ENCODE assay signal across 1 cellular context in the genomic region with DNA sequence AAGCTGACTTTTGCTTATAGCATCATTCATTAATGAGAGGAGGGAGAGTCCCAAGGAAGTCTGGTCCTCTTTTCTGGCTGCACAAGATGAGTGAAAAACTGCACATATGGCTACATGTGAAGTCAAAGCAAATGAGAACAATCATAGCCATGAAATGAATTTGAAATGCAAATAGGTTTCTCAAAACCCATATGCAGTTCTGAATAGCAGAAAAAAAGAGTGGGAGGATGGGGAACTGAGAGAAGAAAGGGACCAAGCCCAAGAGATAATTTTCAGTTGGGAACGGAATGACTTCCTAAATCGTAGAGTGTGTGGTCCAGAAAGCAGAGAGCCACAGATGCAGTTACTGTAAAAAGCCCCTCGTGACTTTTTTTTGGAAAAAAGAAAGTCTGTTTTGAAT.
TF ChIP-seq lines count a peak whose summit lies in the region.

No MANE protein-coding gene starts in this region.

TF ChIP-seq in GM23338, 12 proteins besides CTCF, POLR2A, EP300 and RAD21 (continued from another document):
- TF ChIP-seq, protein P1, sequence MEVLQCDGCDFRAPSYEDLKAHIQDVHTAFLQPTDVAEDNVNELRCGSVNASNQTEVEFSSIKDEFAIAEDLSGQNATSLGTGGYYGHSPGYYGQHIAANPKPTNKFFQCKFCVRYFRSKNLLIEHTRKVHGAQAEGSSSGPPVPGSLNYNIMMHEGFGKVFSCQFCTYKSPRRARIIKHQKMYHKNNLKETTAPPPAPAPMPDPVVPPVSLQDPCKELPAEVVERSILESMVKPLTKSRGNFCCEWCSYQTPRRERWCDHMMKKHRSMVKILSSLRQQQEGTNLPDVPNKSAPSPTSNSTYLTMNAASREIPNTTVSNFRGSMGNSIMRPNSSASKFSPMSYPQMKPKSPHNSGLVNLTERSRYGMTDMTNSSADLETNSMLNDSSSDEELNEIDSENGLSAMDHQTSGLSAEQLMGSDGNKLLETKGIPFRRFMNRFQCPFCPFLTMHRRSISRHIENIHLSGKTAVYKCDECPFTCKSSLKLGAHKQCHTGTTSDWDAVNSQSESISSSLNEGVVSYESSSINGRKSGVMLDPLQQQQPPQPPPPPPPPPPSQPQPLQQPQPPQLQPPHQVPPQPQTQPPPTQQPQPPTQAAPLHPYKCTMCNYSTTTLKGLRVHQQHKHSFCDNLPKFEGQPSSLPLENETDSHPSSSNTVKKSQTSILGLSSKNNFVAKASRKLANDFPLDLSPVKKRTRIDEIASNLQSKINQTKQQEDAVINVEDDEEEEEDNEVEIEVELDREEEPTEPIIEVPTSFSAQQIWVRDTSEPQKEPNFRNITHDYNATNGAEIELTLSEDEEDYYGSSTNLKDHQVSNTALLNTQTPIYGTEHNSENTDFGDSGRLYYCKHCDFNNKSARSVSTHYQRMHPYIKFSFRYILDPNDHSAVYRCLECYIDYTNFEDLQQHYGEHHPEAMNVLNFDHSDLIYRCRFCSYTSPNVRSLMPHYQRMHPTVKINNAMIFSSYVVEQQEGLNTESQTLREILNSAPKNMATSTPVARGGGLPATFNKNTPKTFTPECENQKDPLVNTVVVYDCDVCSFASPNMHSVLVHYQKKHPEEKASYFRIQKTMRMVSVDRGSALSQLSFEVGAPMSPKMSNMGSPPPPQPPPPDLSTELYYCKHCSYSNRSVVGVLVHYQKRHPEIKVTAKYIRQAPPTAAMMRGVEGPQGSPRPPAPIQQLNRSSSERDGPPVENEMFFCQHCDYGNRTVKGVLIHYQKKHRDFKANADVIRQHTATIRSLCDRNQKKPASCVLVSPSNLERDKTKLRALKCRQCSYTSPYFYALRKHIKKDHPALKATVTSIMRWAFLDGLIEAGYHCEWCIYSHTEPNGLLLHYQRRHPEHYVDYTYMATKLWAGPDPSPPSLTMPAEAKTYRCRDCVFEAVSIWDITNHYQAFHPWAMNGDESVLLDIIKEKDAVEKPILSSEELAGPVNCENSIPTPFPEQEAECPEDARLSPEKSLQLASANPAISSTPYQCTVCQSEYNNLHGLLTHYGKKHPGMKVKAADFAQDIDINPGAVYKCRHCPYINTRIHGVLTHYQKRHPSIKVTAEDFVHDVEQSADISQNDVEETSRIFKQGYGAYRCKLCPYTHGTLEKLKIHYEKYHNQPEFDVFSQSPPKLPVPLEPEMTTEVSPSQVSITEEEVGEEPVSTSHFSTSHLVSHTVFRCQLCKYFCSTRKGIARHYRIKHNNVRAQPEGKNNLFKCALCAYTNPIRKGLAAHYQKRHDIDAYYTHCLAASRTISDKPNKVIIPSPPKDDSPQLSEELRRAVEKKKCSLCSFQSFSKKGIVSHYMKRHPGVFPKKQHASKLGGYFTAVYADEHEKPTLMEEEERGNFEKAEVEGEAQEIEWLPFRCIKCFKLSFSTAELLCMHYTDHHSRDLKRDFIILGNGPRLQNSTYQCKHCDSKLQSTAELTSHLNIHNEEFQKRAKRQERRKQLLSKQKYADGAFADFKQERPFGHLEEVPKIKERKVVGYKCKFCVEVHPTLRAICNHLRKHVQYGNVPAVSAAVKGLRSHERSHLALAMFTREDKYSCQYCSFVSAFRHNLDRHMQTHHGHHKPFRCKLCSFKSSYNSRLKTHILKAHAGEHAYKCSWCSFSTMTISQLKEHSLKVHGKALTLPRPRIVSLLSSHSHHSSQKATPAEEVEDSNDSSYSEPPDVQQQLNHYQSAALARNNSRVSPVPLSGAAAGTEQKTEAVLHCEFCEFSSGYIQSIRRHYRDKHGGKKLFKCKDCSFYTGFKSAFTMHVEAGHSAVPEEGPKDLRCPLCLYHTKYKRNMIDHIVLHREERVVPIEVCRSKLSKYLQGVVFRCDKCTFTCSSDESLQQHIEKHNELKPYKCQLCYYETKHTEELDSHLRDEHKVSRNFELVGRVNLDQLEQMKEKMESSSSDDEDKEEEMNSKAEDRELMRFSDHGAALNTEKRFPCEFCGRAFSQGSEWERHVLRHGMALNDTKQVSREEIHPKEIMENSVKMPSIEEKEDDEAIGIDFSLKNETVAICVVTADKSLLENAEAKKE (CRISPR knock-in tag; IDR thresholded peaks at IDR 0.05), result no peak
- TF ChIP-seq JUNB (IDR thresholded peaks at IDR 0.05; ENCODE audit: unreplicated experiment) (no peak), ZNF331 (CRISPR knock-in tag; IDR thresholded peaks at IDR 0.05; ENCODE audit: low read depth) (no peak), ZNF114 (CRISPR knock-in tag; IDR thresholded peaks at IDR 0.05) (no peak), POLR2AphosphoS5 (IDR thresholded peaks at IDR 0.05; ENCODE audit: low read depth) (no peak), NANOG (IDR thresholded peaks at IDR 0.05; ENCODE audit: borderline replicate concordance) (no peak), EZH2 (IDR thresholded peaks at IDR 0.05; ENCODE audit: low read depth, unreplicated experiment) (no peak), STAT1 (IDR thresholded peaks at IDR 0.05; ENCODE audit: unreplicated experiment) (no peak), EZH2phosphoT487 (IDR thresholded peaks at IDR 0.05; ENCODE audit: unreplicated experiment) (no peak)
- TF ChIP-seq, protein P2, sequence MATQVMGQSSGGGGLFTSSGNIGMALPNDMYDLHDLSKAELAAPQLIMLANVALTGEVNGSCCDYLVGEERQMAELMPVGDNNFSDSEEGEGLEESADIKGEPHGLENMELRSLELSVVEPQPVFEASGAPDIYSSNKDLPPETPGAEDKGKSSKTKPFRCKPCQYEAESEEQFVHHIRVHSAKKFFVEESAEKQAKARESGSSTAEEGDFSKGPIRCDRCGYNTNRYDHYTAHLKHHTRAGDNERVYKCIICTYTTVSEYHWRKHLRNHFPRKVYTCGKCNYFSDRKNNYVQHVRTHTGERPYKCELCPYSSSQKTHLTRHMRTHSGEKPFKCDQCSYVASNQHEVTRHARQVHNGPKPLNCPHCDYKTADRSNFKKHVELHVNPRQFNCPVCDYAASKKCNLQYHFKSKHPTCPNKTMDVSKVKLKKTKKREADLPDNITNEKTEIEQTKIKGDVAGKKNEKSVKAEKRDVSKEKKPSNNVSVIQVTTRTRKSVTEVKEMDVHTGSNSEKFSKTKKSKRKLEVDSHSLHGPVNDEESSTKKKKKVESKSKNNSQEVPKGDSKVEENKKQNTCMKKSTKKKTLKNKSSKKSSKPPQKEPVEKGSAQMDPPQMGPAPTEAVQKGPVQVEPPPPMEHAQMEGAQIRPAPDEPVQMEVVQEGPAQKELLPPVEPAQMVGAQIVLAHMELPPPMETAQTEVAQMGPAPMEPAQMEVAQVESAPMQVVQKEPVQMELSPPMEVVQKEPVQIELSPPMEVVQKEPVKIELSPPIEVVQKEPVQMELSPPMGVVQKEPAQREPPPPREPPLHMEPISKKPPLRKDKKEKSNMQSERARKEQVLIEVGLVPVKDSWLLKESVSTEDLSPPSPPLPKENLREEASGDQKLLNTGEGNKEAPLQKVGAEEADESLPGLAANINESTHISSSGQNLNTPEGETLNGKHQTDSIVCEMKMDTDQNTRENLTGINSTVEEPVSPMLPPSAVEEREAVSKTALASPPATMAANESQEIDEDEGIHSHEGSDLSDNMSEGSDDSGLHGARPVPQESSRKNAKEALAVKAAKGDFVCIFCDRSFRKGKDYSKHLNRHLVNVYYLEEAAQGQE (IDR thresholded peaks at IDR 0.05; ENCODE audit: unreplicated experiment), result no peak
